Comparison of ENCODE assay signal across 13 cellular contexts in genomic region chr5:38847549-38848341, GRCh38. TPM values are rescaled to one million over a fixed set of nuclear protein-coding genes. Genes with fewer than 3 reads are reported as not detected.
DNase-seq lines count a peak whose midpoint lies in the region; ATAC-seq, FAIRE-seq and TF ChIP-seq lines count a peak whose summit lies in the region.
"Had no signal": no experiment of that assay in that cellular context is flagged by ENCODE, and none has a peak within 500 bp of the region (broad histone marks: within the 10 kb centered on the region; RNA-seq: fewer than 3 reads in every experiment).

No MANE protein-coding gene starts in this region.

- H3K27ac ChIP-seq in GM23338 (ENCODE audit: low read depth) (no peak overlapping the region), keratinocyte (ENCODE audit: control insufficient read depth, insufficient read depth, low read length) (peak overlapping the region; percentile 98), spleen (peak overlapping the region in 7 of 8 donors; percentile 88 to 95 (median 91))
- H3K27ac ChIP-seq: neutrophil had no signal

- H3K4me3 ChIP-seq in GM23338 (no peak overlapping the region), keratinocyte (ENCODE audit: control insufficient read depth in 2 of 3, extremely low read depth in 1 of 3, insufficient read depth in 2 of 3, low read depth in 1 of 3, low read length in 3 of 3) (peak overlapping the region; percentile 76 to 86 (median 84)), spleen (peak overlapping the region in 7 of 8 donors; percentile 36 to 74 (median 50)), mucosa of descending colon (no peak overlapping the region)

- peaks cover 13% of the 10 kb centered on the region for H3K4me1 Mint-ChIP-seq in GM23338
- peaks cover 5 to 6% of the 10 kb centered on the region in 2 donors for H3K4me1 Mint-ChIP-seq in natural killer cell treated with Interleukin-12 subunit alpha and Interleukin-12 subunit beta and Interleukin-15 and Interleukin-18, amount 100 ng/mL, for 72 hours (ENCODE audit: low read depth in 2 of 2)

- peak; percentile 59 for FAIRE-seq in keratinocyte (lab: Jason Lieb, UNC)
- FAIRE-seq: TTC549 had no signal

- H3K27ac Mint-ChIP-seq in GM23338 = no peak overlapping the region
- H3K27ac Mint-ChIP-seq in natural killer cell treated with Interleukin-12 subunit alpha and Interleukin-12 subunit beta and Interleukin-15 and Interleukin-18, amount 100 ng/mL, for 72 hours = no peak overlapping the region

- peaks cover 9% of the 10 kb centered on the region; the same call in 2 of the 3 replicates for H3K9me3 Mint-ChIP-seq in GM23338
- H3K9me3 Mint-ChIP-seq in natural killer cell treated with Interleukin-12 subunit alpha and Interleukin-12 subunit beta and Interleukin-15 and Interleukin-18, amount 100 ng/mL, for 72 hours = peaks cover 3% of the 10 kb centered on the region

- peaks cover 4% of the 10 kb centered on the region for H3K9me3 ChIP-seq in keratinocyte (ENCODE audit: control insufficient read depth, low read depth, low read length)
- peaks cover 0 to 20% (median 10%) of the 10 kb centered on the region in 8 donors for H3K9me3 ChIP-seq in spleen
- peaks cover 2% of the 10 kb centered on the region for H3K9me3 ChIP-seq in mucosa of descending colon
- H3K9me3 ChIP-seq: neutrophil had no signal

- WGBS in spleen, 5 donors = 56 to 67% (median 57%) methylated on average over 9 of the region's 9 CpGs

- H3K9me2 ChIP-seq in GM23338 (ENCODE audit: insufficient read depth) = no peaks in the 10 kb centered on the region

- no peaks in the 10 kb centered on the region for H3K36me3 Mint-ChIP-seq in GM23338 (ENCODE audit: low read depth)
- H3K36me3 Mint-ChIP-seq in natural killer cell treated with Interleukin-12 subunit alpha and Interleukin-12 subunit beta and Interleukin-15 and Interleukin-18, amount 100 ng/mL, for 72 hours = peaks cover 6% of the 10 kb centered on the region

- TF ChIP-seq POLR2A in spleen (IDR thresholded peaks at IDR 0.05) = no peak

- peak overlapping the region; percentile 13; the same call in 1 of the 3 replicates for H3K4me3 Mint-ChIP-seq in GM23338
- H3K4me3 Mint-ChIP-seq in natural killer cell treated with Interleukin-12 subunit alpha and Interleukin-12 subunit beta and Interleukin-15 and Interleukin-18, amount 100 ng/mL, for 72 hours = no peak overlapping the region

- H3K36me3 ChIP-seq in GM23338 (ENCODE audit: insufficient read depth) (no peaks in the 10 kb centered on the region), keratinocyte (ENCODE audit: control insufficient read depth in 2 of 2, extremely low read depth in 1 of 2, insufficient read depth in 2 of 2, low read length in 2 of 2) (peaks cover 4 to 25% of the 10 kb centered on the region in 2 experiments), spleen (no peaks in the 10 kb centered on the region), mucosa of descending colon (ENCODE audit: low read depth) (no peaks in the 10 kb centered on the region)
- H3K36me3 ChIP-seq: neutrophil had no signal

- no peak for ATAC-seq in GM23338
- no peak for ATAC-seq in GM21825 (IDR thresholded peaks at IDR 0.05; ENCODE audit: unreplicated experiment)
- no peak for ATAC-seq in mucosa of descending colon
- ATAC-seq in natural killer cell treated with Interleukin-12 subunit alpha and Interleukin-12 subunit beta and Interleukin-15 and Interleukin-18, amount 100 ng/mL, for 72 hours = no peak

- TF ChIP-seq CTCF in GM23338 (conservative IDR thresholded peaks at IDR 0.05; ENCODE audit: low read depth in 2 of 2) (no peak), keratinocyte (optimal IDR thresholded peaks at IDR 0.05 in 1 of 3, IDR thresholded peaks at IDR 0.05 in 1 of 3, conservative IDR thresholded peaks at IDR 0.05 in 1 of 3; ENCODE audit: extremely low read depth in 1 of 3, insufficient read depth in 2 of 3, low read length in 3 of 3) (peak in 2 of 3 experiments; percentile 3 to 26), spleen (IDR thresholded peaks at IDR 0.05 in 8 of 11, conservative IDR thresholded peaks at IDR 0.05 in 3 of 11) (no peak), mucosa of descending colon (IDR thresholded peaks at IDR 0.05) (no peak)

- no peaks in the 10 kb centered on the region for H3K9me1 ChIP-seq in keratinocyte (ENCODE audit: control insufficient read depth, extremely low read depth, insufficient read depth, low read length)

- H4K20me1 ChIP-seq in GM23338 (replicated peaks; ENCODE audit: insufficient read depth) (no peaks in the 10 kb centered on the region), keratinocyte (ENCODE audit: control insufficient read depth, extremely low read depth, insufficient read depth, low read length) (peaks cover 8% of the 10 kb centered on the region)

- 0 out of 2 replicates have a peak, but pooled peaks cover 2% of the 10 kb centered on the region for H3F3A ChIP-seq in GM23338 (replicated peaks; ENCODE audit: low read depth)

- H3K4me2 ChIP-seq in GM23338 = no peak overlapping the region
- H3K4me2 ChIP-seq in keratinocyte (ENCODE audit: control insufficient read depth, extremely low read depth, insufficient read depth, low read depth, low read length) = peak overlapping the region; percentile 94

- peaks cover 34% of the 10 kb centered on the region for H3K27me3 Mint-ChIP-seq in GM23338 (ENCODE audit: insufficient read depth, low read depth, poor library complexity)
- peaks cover 45 to 52% of the 10 kb centered on the region in 2 donors for H3K27me3 Mint-ChIP-seq in natural killer cell treated with Interleukin-12 subunit alpha and Interleukin-12 subunit beta and Interleukin-15 and Interleukin-18, amount 100 ng/mL, for 72 hours

- H2AFZ ChIP-seq in GM23338 (no peak overlapping the region), keratinocyte (ENCODE audit: control insufficient read depth, low read length) (no peak overlapping the region)

- 0 out of 2 replicates have a peak, but pooled peaks cover 9% of the 10 kb centered on the region for H3K4me1 ChIP-seq in GM23338 (ENCODE audit: insufficient read depth)
- peaks cover 21% of the 10 kb centered on the region for H3K4me1 ChIP-seq in keratinocyte (ENCODE audit: control insufficient read depth, extremely low read depth, insufficient read depth, low read length)
- peaks cover 0 to 33% (median 9%) of the 10 kb centered on the region in 6 donors for H3K4me1 ChIP-seq in spleen
- H3K4me1 ChIP-seq in mucosa of descending colon (ENCODE audit: low read depth) = no peaks in the 10 kb centered on the region

- peak overlapping the region; percentile 95 for H3K9ac ChIP-seq in keratinocyte (ENCODE audit: control insufficient read depth, extremely low read depth, insufficient read depth, low read length)

- intact Hi-C loops in spleen (cut with DNase I; ENCODE audit: low total_unique reads) (no loop called here), mucosa of descending colon (cut with DNase I, micrococcal nuclease) (no loop called here)

- DNase-seq in GM23338 (ENCODE audit: low spot score) (peak; percentile 15), astrocyte of the hippocampus (ENCODE audit: low read depth, low spot score) (peak; percentile 41), keratinocyte (ENCODE audit: low read depth, low spot score) (no peak), spleen (no peak), mucosa of descending colon (no peak), NCI-H1105 (lab: John Stamatoyannopoulos, UW) (no peak)
- DNase-seq in natural killer cell treated with Interleukin-12 subunit alpha and Interleukin-12 subunit beta and Interleukin-15 and Interleukin-18, amount 100 ng/mL, for 72 hours (ENCODE audit: low spot score) = no peak
- DNase-seq: activated T-cell treated with anti-CD3 and anti-CD28 coated beads for 4 hours, cortex of kidney, DMS153 had no signal

- H3K79me2 ChIP-seq in GM23338 (replicated peaks; ENCODE audit: insufficient read depth) = no peaks in the 10 kb centered on the region
- H3K79me2 ChIP-seq in keratinocyte (ENCODE audit: control insufficient read depth, insufficient read depth, low read length) = peaks cover 86% of the 10 kb centered on the region

- dilution Hi-C loops in keratinocyte (cut with MboI; ENCODE audit: extremely low pct_ligation_motif_present, low sequenced_read_pairs) = no loop called here

- H3K27me3 ChIP-seq in GM23338 (ENCODE audit: insufficient read depth) = peaks cover 42% of the 10 kb centered on the region
- H3K27me3 ChIP-seq in keratinocyte (ENCODE audit: control insufficient read depth, extremely low read depth, insufficient read depth, low read length) = no peaks in the 10 kb centered on the region
- peaks cover 0 to 48% (median 18%) of the 10 kb centered on the region in 7 donors for H3K27me3 ChIP-seq in spleen (replicated peaks in 1 of 7)

TF ChIP-seq in GM23338, 12 proteins besides CTCF, POLR2A, EP300 and RAD21 (continues in another document):
- TF ChIP-seq EZH2phosphoT487 (IDR thresholded peaks at IDR 0.05; ENCODE audit: unreplicated experiment) = no peak
- TF ChIP-seq ZNF114 (CRISPR knock-in tag; IDR thresholded peaks at IDR 0.05) = no peak
- TF ChIP-seq POLR2AphosphoS5 (IDR thresholded peaks at IDR 0.05; ENCODE audit: low read depth) = no peak
- no peak for TF ChIP-seq STAT1 (IDR thresholded peaks at IDR 0.05; ENCODE audit: unreplicated experiment)
- TF ChIP-seq EZH2 (IDR thresholded peaks at IDR 0.05; ENCODE audit: low read depth, unreplicated experiment) = no peak
- TF ChIP-seq JUNB (IDR thresholded peaks at IDR 0.05; ENCODE audit: unreplicated experiment) = no peak

RNA-seq across cellular contexts. Expression of gene OSMR, which starts 1.9 kb away (rescaled TPM):
- 2.3 and 2.6 TPM in 2 replicates for total RNA-seq in GM23338 (2014; rRNA removed; shearing (Covaris generic))
- polyA plus RNA-seq in GM23338 (2016; fragmentation: Nextera tagmentation; extraction: Ambion mirVana) = 1.5 and 1.7 TPM in 2 replicates
- 33.3 to 43.8 TPM (median 38.7 TPM) in 3 replicates for polyA plus RNA-seq in keratinocyte
- 15.5 TPM for polyA plus RNA-seq in keratinocyte (2011; ENCODE audit: low read depth)
- polyA plus RNA-seq in keratinocyte (2011; cell fraction: cytosol; rRNA removed) = 13.9 and 24.5 TPM in 2 replicates
- polyA plus RNA-seq in keratinocyte (2011; cell fraction: nucleus; rRNA removed) = 113 and 115 TPM in 2 replicates
- polyA plus RNA-seq in keratinocyte (2012; ENCODE audit: low replicate concordance) = 28.2 and 42.1 TPM in 2 replicates
- 29.4 to 79.2 TPM (median 44.1 TPM) in 3 replicates for polyA minus RNA-seq in keratinocyte
- 19.4 TPM for polyA minus RNA-seq in keratinocyte (2011; cell fraction: cytosol; rRNA and poly(A)+ RNA removed)
- polyA minus RNA-seq in keratinocyte (2011; cell fraction: nucleus; rRNA and poly(A)+ RNA removed) = 101 and 184 TPM in 2 replicates
- total RNA-seq in spleen = 10 to 100 TPM; 60.5 to 74.6 (median 69.5) TPM
- polyA plus RNA-seq in spleen = 1 to 10 TPM; 2.5 to 6.6 (median 4.5) TPM
- total RNA-seq in mucosa of descending colon = 10 to 100 TPM in 2 of 3 donors, 1 to 10 TPM in 1; 3.3 to 24.9 (median 13.0) TPM
- total RNA-seq in natural killer cell treated with Interleukin-12 subunit alpha and Interleukin-12 subunit beta and Interleukin-15 and Interleukin-18, amount 100 ng/mL, for 72 hours = under 1 TPM; 0.17 to 0.36 TPM

Comparison
In these comparisons a context has a peak if more than half of its experiments do, and no peak if none do; other contexts are left out.
1. DNase-seq: peak in GM23338 (single experiment) and astrocyte of the hippocampus (single experiment); none in keratinocyte (single experiment), spleen (single experiment), mucosa of descending colon (0 of 3), natural killer cell treated with Interleukin-12 subunit alpha and Interleukin-12 subunit beta and Interleukin-15 and Interleukin-18, amount 100 ng/mL, for 72 hours (single experiment) and NCI-H1105 (single experiment).
2. H3K4me3 ChIP-seq: peak in keratinocyte (3 of 3) and spleen (7 of 8); none in GM23338 (single experiment) and mucosa of descending colon (single experiment).
3. CTCF ChIP-seq: peak in keratinocyte (2 of 3); none in GM23338 (0 of 2), spleen (0 of 11) and mucosa of descending colon (single experiment).